In the genomic region with DNA sequence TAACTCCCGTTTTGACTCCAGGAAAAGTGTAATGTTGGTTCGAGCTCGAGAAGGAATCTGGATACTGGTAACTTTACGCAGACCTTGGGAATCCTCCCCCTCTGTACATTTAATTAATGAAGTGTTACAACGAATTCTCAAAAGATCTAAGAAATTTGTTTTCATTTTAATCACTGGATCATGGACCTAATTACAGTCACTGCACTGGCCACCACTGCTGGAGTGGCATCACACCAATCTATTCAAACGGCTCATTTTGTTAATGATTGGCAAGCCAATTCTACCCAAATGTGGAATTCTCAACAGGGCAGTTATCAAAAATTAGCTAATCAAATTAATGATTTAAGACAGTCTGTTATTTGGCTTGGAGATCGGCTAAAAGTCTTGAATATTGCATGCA, we compare ENCODE assay signal across 5 cellular contexts. TPM values are rescaled to one million over a fixed set of nuclear protein-coding genes. Genes with fewer than 3 reads are reported as not detected.
"Had no signal": no experiment of that assay in that cellular context is flagged by ENCODE, and none has a peak within 500 bp of the region (broad histone marks: within the 10 kb centered on the region; RNA-seq: fewer than 3 reads in every experiment).

No MANE protein-coding gene starts in this region.

RNA-seq across cellular contexts. Expression of a gene that starts 30.1 kb away (rescaled TPM):
- total RNA-seq: HepG2, HT-29, HT1080, IMR-90 had no signal
- polyA plus RNA-seq: HepG2, IgD-negative memory B cell, IMR-90 had no signal

RNA-seq across cellular contexts. Expression of a gene that starts 54.0 kb away (rescaled TPM):
- total RNA-seq: HT1080, IMR-90 had no signal
- polyA plus RNA-seq: IMR-90 had no signal
